In genomic region chr4:57081651-57082349, GRCh38 we compare ENCODE assay signal across 11 cellular contexts. TPM values are rescaled to one million over a fixed set of nuclear protein-coding genes. Genes with fewer than 3 reads are reported as not detected.
DNase-seq lines count a peak whose midpoint lies in the region; ATAC-seq, FAIRE-seq and TF ChIP-seq lines count a peak whose summit lies in the region.
"Had no signal": no experiment of that assay in that cellular context is flagged by ENCODE, and none has a peak within 500 bp of the region (broad histone marks: within the 10 kb centered on the region; RNA-seq: fewer than 3 reads in every experiment).

No MANE protein-coding gene starts in this region.

- no peak for TF ChIP-seq CTCF in PC-9 (conservative IDR thresholded peaks at IDR 0.05)
- no peak for TF ChIP-seq CTCF in endothelial cell of umbilical vein (IDR thresholded peaks at IDR 0.05; ENCODE audit: extremely low read depth in 1 of 2, insufficient read depth in 1 of 2, low read depth in 1 of 2, low read length in 2 of 2)
- no peak for TF ChIP-seq CTCF in thoracic aorta (IDR thresholded peaks at IDR 0.05)

- H4K20me1 ChIP-seq in PC-9 (ENCODE audit: insufficient read depth) (no peaks in the 10 kb centered on the region), endothelial cell of umbilical vein (replicated peaks; ENCODE audit: control insufficient read depth, extremely low read depth, insufficient read depth, low read length) (no peaks in the 10 kb centered on the region)

- H3K27me3 ChIP-seq in PC-9 (ENCODE audit: insufficient read depth, low read depth) (no peaks in the 10 kb centered on the region), endothelial cell of umbilical vein (ENCODE audit: control insufficient read depth in 2 of 2, insufficient read depth in 2 of 2, low read length in 2 of 2) (no peaks in the 10 kb centered on the region), muscle layer of duodenum (ENCODE audit: low read depth, low read length) (no peaks in the 10 kb centered on the region), thoracic aorta (replicated peaks; ENCODE audit: insufficient read depth) (no peaks in the 10 kb centered on the region)

- H3F3A ChIP-seq in PC-9 (ENCODE audit: insufficient read depth, low read depth) = no peaks in the 10 kb centered on the region

- intact Hi-C loops in PC-9 (cut with micrococcal nuclease; ENCODE audit: unreplicated experiment) (no loop called here), endothelial cell of umbilical vein (cut with micrococcal nuclease) (loop anchor here (1.0 to 2.0 kb wide), 8 partner anchors 9 to 103 kb away; partner anchors contain the start of genes IGFBP7 and POLR2B)

- H2AFZ ChIP-seq in PC-9 (no peak overlapping the region), endothelial cell of umbilical vein (ENCODE audit: low read depth, low read length) (peak overlapping the region; percentile 29)

- H3K9ac ChIP-seq in endothelial cell of umbilical vein (replicated peaks; ENCODE audit: extremely low read depth, insufficient read depth, low read length) = peak overlapping the region; percentile 89

- CTCF ChIA-PET in PC-9 (lab: Charles Lee) (interaction anchor here (0.5 kb wide), 1 partner anchor 43 kb away, joined by 12 read pairs; no protein-coding TSS in a partner anchor), endothelial cell of umbilical vein (lab: Charles Lee) (interaction anchor here (0.8 to 2.5 kb wide), 15 partner anchors 10 to 104 kb away, joined by 3 to 20 read pairs (median 7); partner anchors contain the start of genes IGFBP7 and NOA1)

- TSS peak; percentile 94 for BruUV-seq in PC-9 (replicated peaks; lab: Mats Ljungman, UMichigan)
- TSS peak; percentile 87 for BruUV-seq in endothelial cell of umbilical vein (replicated peaks; lab: Mats Ljungman, UMichigan)

- 0 out of 2 replicates have a peak overlapping the region, but pooled peaks have one; percentile 23 for H3K4me2 ChIP-seq in PC-9
- H3K4me2 ChIP-seq in endothelial cell of umbilical vein (ENCODE audit: insufficient read depth, low read length) = peak overlapping the region; percentile 69

- H3K9me2 ChIP-seq in PC-9 (ENCODE audit: insufficient read depth) = no peaks in the 10 kb centered on the region

- H3K9me3 ChIP-seq in PC-9 (ENCODE audit: insufficient read depth, low read depth) (no peaks in the 10 kb centered on the region), endothelial cell of umbilical vein (replicated peaks; ENCODE audit: control insufficient read depth, insufficient read depth, low read length) (no peaks in the 10 kb centered on the region), muscle layer of duodenum (ENCODE audit: control insufficient read depth in 1 of 2, low read length in 2 of 2) (no peaks in the 10 kb centered on the region), thoracic aorta (no peaks in the 10 kb centered on the region)

- H3K4me3 ChIP-seq in PC-9 (no peak overlapping the region), endothelial cell of umbilical vein (replicated peaks in 1 of 3; ENCODE audit: insufficient read depth in 1 of 3, low read depth in 1 of 3, low read length in 3 of 3) (no peak overlapping the region), muscle layer of duodenum (ENCODE audit: low read depth in 1 of 2, low read length in 2 of 2) (no peak overlapping the region), thoracic aorta (peak overlapping the region; percentile 17)

- H3K9me1 ChIP-seq in endothelial cell of umbilical vein (replicated peaks; ENCODE audit: control insufficient read depth, extremely low read depth, insufficient read depth, low read length) = no peaks in the 10 kb centered on the region

- peak overlapping the region; percentile 49; the same call in 1 of the 2 replicates for H3K27ac ChIP-seq in PC-9
- peak overlapping the region; percentile 100 for H3K27ac ChIP-seq in endothelial cell of umbilical vein (ENCODE audit: insufficient read depth, low read depth, low read length)
- peak overlapping the region; percentile 76 for H3K27ac ChIP-seq in muscle layer of duodenum (ENCODE audit: low read length)
- peak overlapping the region; percentile 92 to 96 for H3K27ac ChIP-seq in thoracic aorta

- no peak for FAIRE-seq in endothelial cell of umbilical vein (lab: Jason Lieb, UNC)

- ATAC-seq in thoracic aorta (ENCODE audit: insufficient number of reproducible peaks, low FRiP score, low read depth) (no peak), HG02571 (IDR thresholded peaks at IDR 0.05; ENCODE audit: unreplicated experiment) (no peak)

- no peaks in the 10 kb centered on the region for H3K79me2 ChIP-seq in PC-9 (ENCODE audit: low read depth)
- peaks cover 40% of the 10 kb centered on the region for H3K79me2 ChIP-seq in endothelial cell of umbilical vein (ENCODE audit: control insufficient read depth, insufficient read depth, low read length)

- DNase-seq in PC-9 = no peak
- no peak for DNase-seq in endothelial cell of umbilical vein (ENCODE audit: low read depth, low spot score)
- no peak for DNase-seq in thoracic aorta (ENCODE audit: low spot score)
- DNase-seq in HPDE6-E6E7 (ENCODE audit: extremely low spot score) = no peak
- no peak for DNase-seq in stimulated activated CD4-positive, alpha-beta T cell treated with anti-CD3 and anti-CD28 coated beads, Interleukin-2, amount 100 ng/mL, for 24 hours
- DNase-seq in NCI-H446 (lab: John Stamatoyannopoulos, UW) = no peak
- DNase-seq: NCI-H524, occipital lobe had no signal

- dilution Hi-C loops in endothelial cell of umbilical vein (cut with MboI; ENCODE audit: extremely low pct_ligation_motif_present, low sequenced_read_pairs) = no loop called here

- no peak for TF ChIP-seq POLR2A in endothelial cell of umbilical vein (IDR thresholded peaks at IDR 0.05; ENCODE audit: low read depth, low read length)

- POLR2A ChIA-PET in PC-9 (lab: Charles Lee; ENCODE audit: unreplicated experiment) (interaction anchor here (0.5 to 1.0 kb wide), 5 partner anchors 16 to 104 kb away, joined by 3 to 7 read pairs (median 3); partner anchors contain the start of gene NOA1), endothelial cell of umbilical vein (lab: Charles Lee) (interaction anchor here (0.9 to 2.6 kb wide), 7 partner anchors 20 to 102 kb away, joined by 3 to 19 read pairs (median 7); partner anchors contain the start of gene IGFBP7)

- H3K4me1 ChIP-seq in PC-9 (replicated peaks; ENCODE audit: insufficient read depth) (peaks cover 11% of the 10 kb centered on the region; the same call in 1 of the 2 replicates), endothelial cell of umbilical vein (ENCODE audit: control insufficient read depth, extremely low read depth, insufficient read depth, low read length) (peaks cover 76% of the 10 kb centered on the region), muscle layer of duodenum (ENCODE audit: control insufficient read depth in 1 of 2, insufficient read depth in 2 of 2, low read length in 2 of 2) (peaks cover 0 to 27% of the 10 kb centered on the region in 2 donors), thoracic aorta (ENCODE audit: control insufficient read depth in 1 of 2, low read depth in 2 of 2) (peaks cover 55 to 92% of the 10 kb centered on the region in 2 donors)

- H3K36me3 ChIP-seq in PC-9 (ENCODE audit: low read depth) (no peaks in the 10 kb centered on the region), endothelial cell of umbilical vein (ENCODE audit: control insufficient read depth in 2 of 2, extremely low read depth in 1 of 2, insufficient read depth in 2 of 2, low read length in 2 of 2) (no peaks in the 10 kb centered on the region), muscle layer of duodenum (ENCODE audit: control insufficient read depth in 1 of 2, insufficient read depth in 2 of 2, low read length in 2 of 2) (no peaks in the 10 kb centered on the region), thoracic aorta (no peaks in the 10 kb centered on the region)

TF ChIP-seq in endothelial cell of umbilical vein, 7 proteins besides CTCF, POLR2A, EP300 and RAD21:
- TF ChIP-seq EZH2 (IDR thresholded peaks at IDR 0.05; ENCODE audit: borderline replicate concordance, low read depth, low read length, severe bottlenecking) (no peak), MYC (IDR thresholded peaks at IDR 0.05; ENCODE audit: low read depth, low read length) (no peak)

RNA-seq across cellular contexts. Expression of gene IGFBP7, which starts 28.4 kb away (rescaled TPM):
- total RNA-seq in PC-9 (2021) (127 and 151 TPM in 2 replicates), endothelial cell of umbilical vein (377 and 526 TPM in 2 replicates), thoracic aorta (1,000 to 10,000 TPM; 4,453 to 6,615 TPM)
- 770 and 1,004 TPM in 2 replicates for polyA plus RNA-seq in endothelial cell of umbilical vein
- polyA plus RNA-seq in endothelial cell of umbilical vein (2011; cell fraction: cytosol; rRNA removed) = 668 and 889 TPM in 2 replicates
- 359 and 408 TPM in 2 replicates for polyA plus RNA-seq in endothelial cell of umbilical vein (2011; cell fraction: nucleus; rRNA removed)
- polyA plus RNA-seq in endothelial cell of umbilical vein (2012) = 431 and 488 TPM in 2 replicates
- polyA minus RNA-seq in endothelial cell of umbilical vein = 262 and 334 TPM in 2 replicates
- 3.2 TPM for polyA minus RNA-seq in endothelial cell of umbilical vein (2011; cell fraction: cytosol; rRNA and poly(A)+ RNA removed)
- 73.2 and 129 TPM in 2 replicates for polyA minus RNA-seq in endothelial cell of umbilical vein (2011; cell fraction: nucleus; rRNA and poly(A)+ RNA removed)
- total RNA-seq: T-helper 1 cell treated with Interleukin-12 subunit alpha and Interleukin-12 subunit beta and Interleukin-4 antibody, amounts not matched to agents 30 ng/mL and 1 ng/mL, for 36 hours had no signal

Comparison
In these comparisons a context has a peak if more than half of its experiments do, and no peak if none do; other contexts are left out.
1. H3K27ac ChIP-seq: peak in every context shown above with its lines; median percentile 100 in endothelial cell of umbilical vein; 94 in thoracic aorta; 76 in muscle layer of duodenum; 49 in PC-9.